Comparison of ENCODE assay signal across 21 cellular contexts in the genomic region with DNA sequence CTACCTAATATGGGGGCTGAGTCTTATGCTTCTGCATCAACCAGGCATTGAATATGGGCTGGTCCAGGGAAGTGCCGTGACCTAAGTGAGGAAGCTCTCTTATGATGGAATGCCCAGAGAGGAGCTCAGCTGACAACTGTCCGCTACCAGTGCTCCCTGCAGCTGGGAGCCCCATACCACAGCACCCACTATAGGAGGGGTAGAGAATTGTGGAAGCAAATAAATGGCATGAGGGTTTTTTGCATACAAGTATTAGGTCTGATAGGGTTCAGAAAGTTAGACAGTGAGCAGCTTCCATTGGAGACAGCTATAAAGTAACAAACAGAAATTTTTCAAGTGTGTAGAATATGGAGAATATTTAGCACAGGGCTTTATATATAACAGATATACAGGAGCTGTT. TPM values are rescaled to one million over a fixed set of nuclear protein-coding genes. Genes with fewer than 3 reads are reported as not detected.
DNase-seq lines count a peak whose midpoint lies in the region; ATAC-seq, FAIRE-seq and TF ChIP-seq lines count a peak whose summit lies in the region.
"Had no signal": no experiment of that assay in that cellular context is flagged by ENCODE, and none has a peak within 500 bp of the region (broad histone marks: within the 10 kb centered on the region; RNA-seq: fewer than 3 reads in every experiment).

No MANE protein-coding gene starts in this region.

- H3K27ac ChIP-seq in heart right ventricle (peak overlapping the region in 6 of 10 donors; percentile 35 to 74 (median 60)), heart left ventricle (peak overlapping the region in 5 of 12 donors; percentile 24 to 74 (median 58)), GM12878 (ENCODE audit: control insufficient read depth, insufficient read depth) (no peak overlapping the region), trophoblast cell (ENCODE audit: low read depth, low read length) (no peak overlapping the region), tibial nerve (no peak overlapping the region)
- H3K27ac ChIP-seq: body of pancreas, gastroesophageal sphincter, neutrophil, sigmoid colon, thyroid gland had no signal

- no peak for TF ChIP-seq CTCF in heart right ventricle (IDR thresholded peaks at IDR 0.05)
- TF ChIP-seq CTCF in heart left ventricle (IDR thresholded peaks at IDR 0.05): no peak
- TF ChIP-seq CTCF in Loucy (conservative IDR thresholded peaks at IDR 0.05; ENCODE audit: low read length): peak; percentile 52
- peak; percentile 15 to 50 (median 33); a peak in 4 of 6 replicates for TF ChIP-seq CTCF in GM12878 (IDR thresholded peaks at IDR 0.05 in 2 of 3, conservative IDR thresholded peaks at IDR 0.05 in 1 of 3; ENCODE audit: control insufficient read depth in 2 of 3, extremely low read depth in 1 of 3, insufficient read depth in 1 of 3, low read depth in 3 of 3, low read length in 3 of 3)
- no peak for TF ChIP-seq CTCF in tibial nerve (IDR thresholded peaks at IDR 0.05)

- peak overlapping the region; percentile 84 for H3K4me2 ChIP-seq in Loucy (ENCODE audit: low read depth, low read length, poor library complexity, severe bottlenecking)
- H3K4me2 ChIP-seq in GM12878 (ENCODE audit: control insufficient read depth, insufficient read depth): 0 out of 2 replicates have a peak overlapping the region, but pooled peaks have one; percentile 4
- no peak overlapping the region for H3K4me2 ChIP-seq in trophoblast cell (ENCODE audit: low read length)

- H2BK12ac ChIP-seq in trophoblast cell (ENCODE audit: low read length): no peak overlapping the region

- WGBS in heart right ventricle, 2 donors: 77 to 84% methylated on average over 2 of the region's 2 CpGs
- 44 to 91% (median 74%) methylated on average over 2 of the region's 2 CpGs for WGBS in heart left ventricle, 4 donors
- 100% methylated on average over 2 of the region's 2 CpGs for WGBS in GM12878 (ENCODE audit: insufficient coverage, insufficient replicate concordance, low lambda C conversion rate, missing lambda C conversion rate)
- WGBS in trophoblast cell (ENCODE audit: extremely low coverage, insufficient coverage, insufficient read length): no CpG with 5 or more reads among the region's 2 CpGs
- WGBS in tibial nerve, 2 donors: 89 to 91% methylated on average over 2 of the region's 2 CpGs

- H3K4ac ChIP-seq in trophoblast cell (ENCODE audit: low read depth, low read length): peak overlapping the region; percentile 48

- no peak for FAIRE-seq in GM12878 (lab: Jason Lieb, UNC)

- DNase-seq in heart right ventricle: no peak
- no peak for DNase-seq in heart left ventricle
- no peak for DNase-seq in GM12878 (ENCODE audit: low read depth, low spot score)
- no peak for DNase-seq in trophoblast cell
- no peak for DNase-seq in tibial nerve (ENCODE audit: low spot score in 2 of 2)
- no peak for DNase-seq in activated CD4-positive, CD25-positive, alpha-beta regulatory T cell (lab: John Stamatoyannopoulos, UW)
- no peak for DNase-seq in stimulated activated CD4-positive, alpha-beta T cell treated with anti-CD3 and anti-CD28 coated beads, Interleukin-4, amount 100 ng/mL, for 24 hours
- DNase-seq: activated CD4-positive, alpha-beta T cell treated with anti-CD3 and anti-CD28 coated beads, Interleukin-2, amount 10 ng/mL, durations not matched to agents 7 days and 5 days; body of pancreas; DMS 273 treated with DMSO at 0.1 percent for 48 hours; effector memory CD8-positive, alpha-beta T cell; MG63; NCI-H2107; NCI-H774; sigmoid colon; stimulated activated CD4-positive, alpha-beta T cell treated with anti-CD3 and anti-CD28 coated beads, Interleukin-2, amount 100 ng/mL, for 48 hours; T-helper 2 cell; thyroid gland had no signal

- RAD21 ChIA-PET in GM12878 (lab: Charles Lee; ENCODE audit: unreplicated experiment): interaction anchor here (1.2 kb wide), 1 partner anchor 343 kb away, joined by 3 read pairs; a partner anchor contains a TSS

- H4K8ac ChIP-seq in trophoblast cell (ENCODE audit: low read depth, low read length): no peak overlapping the region

- no peak for TF ChIP-seq POLR2A in heart left ventricle (IDR thresholded peaks at IDR 0.05)
- no peak for TF ChIP-seq POLR2A in GM12878 (IDR thresholded peaks at IDR 0.05; ENCODE audit: low read depth, low read length)
- TF ChIP-seq POLR2A in tibial nerve (IDR thresholded peaks at IDR 0.05): no peak

- POLR2A ChIA-PET in GM12878 (lab: Charles Lee): no interaction called here

- H3K9ac ChIP-seq in Loucy (ENCODE audit: low read depth, low read length, poor library complexity, severe bottlenecking): no peak overlapping the region
- H3K9ac ChIP-seq in GM12878 (ENCODE audit: control insufficient read depth, insufficient read depth, low read length): no peak overlapping the region
- H3K9ac ChIP-seq in trophoblast cell (ENCODE audit: low read length): no peak overlapping the region

- peaks cover 2% of the 10 kb centered on the region; the same call in 1 of the 2 replicates for H3F3A ChIP-seq in Loucy (ENCODE audit: low read depth)

- H3K23ac ChIP-seq in trophoblast cell (ENCODE audit: low read length): no peak overlapping the region

- CTCF ChIA-PET in GM12878 (lab: Yijun Ruan, JAX): interaction anchor here (0.7 to 2.3 kb wide), 5 partner anchors 13 to 189 kb away, joined by 3 to 6 read pairs (median 4); no protein-coding TSS in a partner anchor

- peaks cover 3 to 52% (median 36%) of the 10 kb centered on the region in 9 donors for H3K4me1 ChIP-seq in heart right ventricle
- peaks cover 0 to 55% (median 27%) of the 10 kb centered on the region in 12 donors for H3K4me1 ChIP-seq in heart left ventricle
- H3K4me1 ChIP-seq in Loucy (ENCODE audit: insufficient read depth, low read length, poor library complexity, severe bottlenecking): peaks cover 37% of the 10 kb centered on the region
- H3K4me1 ChIP-seq in GM12878 (ENCODE audit: control insufficient read depth, insufficient read depth, low read length): peaks cover 3% of the 10 kb centered on the region; the same call in 1 of the 2 replicates
- H3K4me1 ChIP-seq in trophoblast cell (ENCODE audit: control insufficient read depth in 1 of 2, insufficient read depth in 2 of 2, low read length in 2 of 2): peaks cover 3 to 5% of the 10 kb centered on the region in 2 experiments
- H3K4me1 ChIP-seq in tibial nerve: peaks cover 0 to 47% (median 9%) of the 10 kb centered on the region in 4 donors

- ATAC-seq in heart right ventricle (no peak), heart left ventricle (no peak), GM12878 (no peak)
- ATAC-seq: body of pancreas; effector memory CD8-positive, alpha-beta T cell; gastroesophageal sphincter had no signal

- SMC1A ChIA-PET in GM12878 (lab: Charles Lee; ENCODE audit: uncharacterized antibody, unreplicated experiment): interaction anchor here (0.6 to 1.3 kb wide), 3 partner anchors 13 to 399 kb away, joined by 3 to 5 read pairs (median 3); no protein-coding TSS in a partner anchor

- no peaks in the 10 kb centered on the region for H3K9me3 ChIP-seq in heart right ventricle
- no peaks in the 10 kb centered on the region for H3K9me3 ChIP-seq in heart left ventricle
- H3K9me3 ChIP-seq in Loucy (ENCODE audit: insufficient read depth, low read depth, low read length): no peaks in the 10 kb centered on the region
- no peaks in the 10 kb centered on the region for H3K9me3 ChIP-seq in GM12878 (replicated peaks; ENCODE audit: control insufficient read depth, insufficient read depth, low read length)
- H3K9me3 ChIP-seq in trophoblast cell (ENCODE audit: insufficient read depth, low read depth, low read length): no peaks in the 10 kb centered on the region
- H3K9me3 ChIP-seq in tibial nerve: no peaks in the 10 kb centered on the region
- H3K9me3 ChIP-seq: body of pancreas, gastroesophageal sphincter, MG63, neutrophil, sigmoid colon, thyroid gland had no signal

- H4K12ac ChIP-seq in trophoblast cell (ENCODE audit: low read depth, low read length): no peak overlapping the region

- H2BK120ac ChIP-seq in trophoblast cell (ENCODE audit: insufficient read depth, low read length, poor library complexity): no peak overlapping the region

- H3K27me3 ChIP-seq in heart right ventricle (no peaks in the 10 kb centered on the region), heart left ventricle (no peaks in the 10 kb centered on the region), Loucy (ENCODE audit: insufficient read depth, low read length, poor library complexity, severe bottlenecking) (no peaks in the 10 kb centered on the region), GM12878 (replicated peaks in 1 of 2; ENCODE audit: control insufficient read depth in 2 of 2, insufficient read depth in 2 of 2, low read length in 1 of 2) (no peaks in the 10 kb centered on the region), trophoblast cell (ENCODE audit: insufficient read depth, low read length) (no peaks in the 10 kb centered on the region), tibial nerve (no peaks in the 10 kb centered on the region)
- H3K27me3 ChIP-seq: body of pancreas, gastroesophageal sphincter, MG63, neutrophil, sigmoid colon, thyroid gland had no signal

- H3K4me3 ChIP-seq in heart right ventricle: no peak overlapping the region
- H3K4me3 ChIP-seq in heart left ventricle: no peak overlapping the region
- peak overlapping the region; percentile 30 for H3K4me3 ChIP-seq in Loucy (ENCODE audit: low read length, poor library complexity, severe bottlenecking)
- no peak overlapping the region for H3K4me3 ChIP-seq in GM12878
- no peak overlapping the region for H3K4me3 ChIP-seq in trophoblast cell (ENCODE audit: low read depth, low read length)
- H3K4me3 ChIP-seq in tibial nerve: no peak overlapping the region
- H3K4me3 ChIP-seq: body of pancreas, gastroesophageal sphincter, MG63, sigmoid colon, thyroid gland had no signal

- H2BK5ac ChIP-seq in trophoblast cell (ENCODE audit: low read depth, low read length, poor library complexity): no peak overlapping the region

- H3K36me3 ChIP-seq in heart right ventricle (peaks cover 0 to 61% (median 26%) of the 10 kb centered on the region in 9 donors), heart left ventricle (peaks cover 0 to 56% (median 39%) of the 10 kb centered on the region in 9 donors), Loucy (ENCODE audit: insufficient read depth, low read length) (peaks cover 31% of the 10 kb centered on the region), GM12878 (ENCODE audit: control insufficient read depth in 2 of 2, insufficient read depth in 2 of 2, low read length in 1 of 2) (peaks cover 3 to 5% of the 10 kb centered on the region in 2 experiments; a peak in 3 of 4 replicates), trophoblast cell (ENCODE audit: control insufficient read depth in 1 of 2, insufficient read depth in 2 of 2, low read length in 2 of 2) (peaks cover 11 to 18% of the 10 kb centered on the region in 2 experiments), tibial nerve (peaks cover 2 to 61% (median 8%) of the 10 kb centered on the region in 3 donors)

- H4K20me1 ChIP-seq in Loucy (ENCODE audit: insufficient read depth, low read length, poor library complexity, severe bottlenecking) (peaks cover 17% of the 10 kb centered on the region), GM12878 (ENCODE audit: control insufficient read depth, insufficient read depth) (no peaks in the 10 kb centered on the region)

- no peak overlapping the region for H3K14ac ChIP-seq in trophoblast cell (ENCODE audit: low read length)

- intact Hi-C loops in heart right ventricle (cut with DNase I): no loop called here
- intact Hi-C loops in heart left ventricle (cut with DNase I): no loop called here
- intact Hi-C loops in GM12878 (cut with micrococcal nuclease; ENCODE audit: unreplicated experiment): no loop called here

- H3K79me1 ChIP-seq in trophoblast cell (ENCODE audit: low read length): peaks cover 4% of the 10 kb centered on the region

- no peak for TF ChIP-seq RAD21 in GM12878 (IDR thresholded peaks at IDR 0.05; ENCODE audit: insufficient read depth, low read depth, low read length)

- no peak overlapping the region for H3K18ac ChIP-seq in trophoblast cell (ENCODE audit: low read length)

- no TSS peak for BruUV-seq in GM12878 (replicated peaks; lab: Mats Ljungman, UMichigan)

- TF ChIP-seq EP300 in GM12878 (IDR thresholded peaks at IDR 0.05; ENCODE audit: borderline replicate concordance in 1 of 2, control insufficient read depth in 1 of 2, low read depth in 2 of 2, low read length in 2 of 2) (no peak), tibial nerve (IDR thresholded peaks at IDR 0.05) (no peak)

- no peaks in the 10 kb centered on the region for H3K9me2 ChIP-seq in Loucy (replicated peaks; ENCODE audit: low read depth, low read length)

- in situ Hi-C loops in GM12878 (cut with MboI): no loop called here

- no peak overlapping the region for H4K91ac ChIP-seq in trophoblast cell (ENCODE audit: low read depth, low read length)

- H2AFZ ChIP-seq in Loucy (ENCODE audit: low read length) (no peak overlapping the region), GM12878 (ENCODE audit: control insufficient read depth, low read depth, low read length) (no peak overlapping the region), trophoblast cell (ENCODE audit: insufficient read depth, low read length, poor library complexity) (no peak overlapping the region)

- H2AK5ac ChIP-seq in trophoblast cell (ENCODE audit: low read length): no peak overlapping the region

- H3K79me2 ChIP-seq in Loucy (ENCODE audit: insufficient read depth, low read length) (peaks cover 58% of the 10 kb centered on the region), GM12878 (ENCODE audit: control insufficient read depth, insufficient read depth, low read length) (peaks cover 55% of the 10 kb centered on the region), trophoblast cell (ENCODE audit: control insufficient read depth, insufficient read depth, low read length, poor library complexity) (peaks cover 5% of the 10 kb centered on the region)

RNA-seq across cellular contexts. Expression of a gene that starts 4.6 kb away (rescaled TPM):
- total RNA-seq in heart right ventricle (100 to 1,000 TPM in 9 of 10 donors, 10 to 100 TPM in 1; 81.9 to 141 (median 122) TPM), heart left ventricle (100 to 1,000 TPM in 5 of 9 donors, 10 to 100 TPM in 4; 65.0 to 139 (median 110) TPM), GM12878 (2014; rRNA removed) (64.6 and 67.0 TPM in 2 replicates), GM12878 (2014; rRNA removed; fragmentation: Illumina TruSeq; extraction: Trizol) (39.6 and 46.6 TPM in 2 replicates), GM12878 (2021) (39.5 and 47.4 TPM in 2 replicates), tibial nerve (10 to 100 TPM; 28.0 to 58.3 (median 33.6) TPM)
- polyA plus RNA-seq in heart right ventricle (10 to 100 TPM; 64.4 to 77.9 TPM), heart left ventricle (100 to 1,000 TPM in 1 of 2 donors, 10 to 100 TPM in 1; 89.7 to 114 TPM), GM12878 (2011; rRNA removed) (79.2 and 105 TPM in 2 replicates), GM12878 (2014; fragmentation: Illumina TruSeq; extraction: Trizol) (60.4 and 63.8 TPM in 2 replicates), GM12878 (2014; fragmentation: Nextera tagmentation; extraction: Ambion mirVana) (100 to 1,000 TPM; 111 to 136 TPM), GM12878 (2014; rRNA removed) (87.7 and 88.9 TPM in 2 replicates), GM12878 (2016; fragmentation: Nextera tagmentation; extraction: Ambion mirVana) (100 to 1,000 TPM; 200 to 203 TPM)
- 48.4 and 50.0 TPM in 2 replicates for total RNA-seq in GM12878 (2013; cell fraction: nucleolus; rRNA removed)
- 11.0 TPM for polyA plus RNA-seq in GM12878 (2011; ENCODE audit: low read depth)
- 52.2 and 64.5 TPM in 2 replicates for polyA plus RNA-seq in GM12878 (2011; cell fraction: cytosol; rRNA removed)
- polyA plus RNA-seq in GM12878 (2011; cell fraction: nucleus; rRNA removed): 60.3 and 76.4 TPM in 2 replicates
- polyA plus RNA-seq in GM12878 (2012): 34.6 and 36.1 TPM in 2 replicates
- 46.9 and 51.6 TPM in 2 replicates for polyA minus RNA-seq in GM12878 (2011; rRNA and poly(A)+ RNA removed)
- polyA minus RNA-seq in GM12878 (2011; cell fraction: cytosol; rRNA and poly(A)+ RNA removed): 15.4 and 23.0 TPM in 2 replicates
- 24.7 and 32.7 TPM in 2 replicates for polyA minus RNA-seq in GM12878 (2011; cell fraction: nucleus; rRNA and poly(A)+ RNA removed)
- 22.1 and 23.3 TPM in 2 replicates for polyA plus RNA-seq in trophoblast cell (2013)

RNA-seq across cellular contexts. Expression of a gene that starts 5.3 kb away (rescaled TPM):
- total RNA-seq in heart right ventricle (1 to 10 TPM in 1 of 10 donors, under 1 TPM in 6, not detected in 3; 0.19 to 1.3 (median 0.38) TPM), heart left ventricle (under 1 TPM in 6 of 9 donors, not detected in 3; 0.15 to 0.84 (median 0.47) TPM), GM12878 (2014; rRNA removed) (not detected in 2 replicates), GM12878 (2014; rRNA removed; fragmentation: Illumina TruSeq; extraction: Trizol) (0.22 and 0.28 TPM in 2 replicates), GM12878 (2021) (0.29 and 0.90 TPM in 2 replicates), tibial nerve (1 to 10 TPM; 1.0 to 4.4 (median 1.4) TPM)
- polyA plus RNA-seq in heart right ventricle (under 1 TPM; 0.14 to 0.88 TPM), heart left ventricle (under 1 TPM; 0.10 to 0.38 TPM), GM12878 (2011; rRNA removed) (0.54 and 0.56 TPM in 2 replicates), GM12878 (2014; fragmentation: Illumina TruSeq; extraction: Trizol) (0.06 and 0.36 TPM in 2 replicates), GM12878 (2014; fragmentation: Nextera tagmentation; extraction: Ambion mirVana) (under 1 TPM; 0.20 to 0.24 TPM), GM12878 (2014; rRNA removed) (0.06 and 0.91 TPM in 2 replicates), GM12878 (2016; fragmentation: Nextera tagmentation; extraction: Ambion mirVana) (not detected)
- 0.42 and 0.92 TPM in 2 replicates for total RNA-seq in GM12878 (2013; cell fraction: nucleolus; rRNA removed)
- polyA plus RNA-seq in GM12878 (2011; ENCODE audit: low read depth): not detected
- 0.18 and 0.61 TPM in 2 replicates for polyA plus RNA-seq in GM12878 (2011; cell fraction: cytosol; rRNA removed)
- polyA plus RNA-seq in GM12878 (2011; cell fraction: nucleus; rRNA removed): 0.61 and 0.66 TPM in 2 replicates
- 0.15 and 0.60 TPM in 2 replicates for polyA plus RNA-seq in GM12878 (2012)
- polyA minus RNA-seq in GM12878 (2011; rRNA and poly(A)+ RNA removed): 0.29 and 0.98 TPM in 2 replicates
- polyA minus RNA-seq in GM12878 (2011; cell fraction: cytosol; rRNA and poly(A)+ RNA removed): not detected in 2 replicates
- 0.24 and 0.38 TPM in 2 replicates for polyA minus RNA-seq in GM12878 (2011; cell fraction: nucleus; rRNA and poly(A)+ RNA removed)
- polyA plus RNA-seq in trophoblast cell (2013): 0.72 and 1.0 TPM in 2 replicates

Comparison
In these comparisons a context has a peak if more than half of its experiments do, and no peak if none do; other contexts are left out.
1. H3K27ac ChIP-seq: peak in heart right ventricle (6 of 10); none in GM12878 (single experiment), trophoblast cell (single experiment) and tibial nerve (0 of 4).
2. CTCF ChIP-seq: peak in Loucy (single experiment) and GM12878 (3 of 3); none in heart right ventricle (0 of 9), heart left ventricle (0 of 12) and tibial nerve (0 of 5).